Comparison of ENCODE assay signal across 20 cellular contexts in genomic region chr2:61950133-61950560, GRCh38. TPM values are rescaled to one million over a fixed set of nuclear protein-coding genes. Genes with fewer than 3 reads are reported as not detected.
DNase-seq lines count a peak whose midpoint lies in the region; ATAC-seq and TF ChIP-seq lines count a peak whose summit lies in the region.
"Had no signal": no experiment of that assay in that cellular context is flagged by ENCODE, and none has a peak within 500 bp of the region (broad histone marks: within the 10 kb centered on the region; RNA-seq: fewer than 3 reads in every experiment).

No MANE protein-coding gene starts in this region.

- no peak overlapping the region for H2AK5ac ChIP-seq in trophoblast cell (ENCODE audit: low read length)

- no peak overlapping the region for H4K12ac ChIP-seq in trophoblast cell (ENCODE audit: low read depth, low read length)

- no peak overlapping the region for H2BK12ac ChIP-seq in trophoblast cell (ENCODE audit: low read length)

- DNase-seq in COLO829 (ENCODE audit: low spot score), result peak; percentile 57
- peak; percentile 20 for DNase-seq in SK-MEL-5 (ENCODE audit: low read depth, low spot score)
- peak; percentile 70 for DNase-seq in fibroblast of villous mesenchyme (ENCODE audit: low read depth)
- no peak for DNase-seq in trophoblast cell
- DNase-seq in KBM-7, result no peak
- no peak for DNase-seq in NK-92 (lab: John Stamatoyannopoulos, UW; ENCODE audit: unreplicated experiment)
- DNase-seq in HuH-7.5 (ENCODE audit: low spot score), result no peak
- DNase-seq: activated T-cell treated with anti-CD3 and anti-CD28 coated beads, Interleukin-2, amount 50 U/mL, for 48 hours; CD4-positive, alpha-beta T cell; effector memory CD8-positive, alpha-beta T cell; islet precursor cell; NCI-H2081; NCI-H526; stimulated activated CD4-positive, alpha-beta T cell treated with anti-CD3 and anti-CD28 coated beads, Interleukin-15, amount 100 ng/mL, for 24 hours; T-helper 9 cell; upper lobe of left lung had no signal

- peaks cover 10 to 27% of the 10 kb centered on the region in 2 experiments for H3K4me1 ChIP-seq in trophoblast cell (ENCODE audit: control insufficient read depth in 1 of 2, insufficient read depth in 2 of 2, low read length in 2 of 2)

- H3K4me3 ChIP-seq in fibroblast of villous mesenchyme (ENCODE audit: low read depth, low read length) (no peak overlapping the region), trophoblast cell (ENCODE audit: low read depth, low read length) (no peak overlapping the region)
- H3K4me3 ChIP-seq: K562, upper lobe of left lung had no signal

- no peak overlapping the region for H2AFZ ChIP-seq in trophoblast cell (ENCODE audit: insufficient read depth, low read length, poor library complexity)

- H3K4ac ChIP-seq in trophoblast cell (ENCODE audit: low read depth, low read length), result no peak overlapping the region

- H3K27ac ChIP-seq in trophoblast cell (ENCODE audit: low read depth, low read length), result peak overlapping the region; percentile 66
- H3K27ac ChIP-seq: upper lobe of left lung had no signal

- H4K8ac ChIP-seq in trophoblast cell (ENCODE audit: low read depth, low read length), result no peak overlapping the region

- no peak overlapping the region for H2BK120ac ChIP-seq in trophoblast cell (ENCODE audit: insufficient read depth, low read length, poor library complexity)

- H3K9ac ChIP-seq in trophoblast cell (ENCODE audit: low read length), result no peak overlapping the region

- peaks cover 19% of the 10 kb centered on the region for H3K79me1 ChIP-seq in trophoblast cell (ENCODE audit: low read length)

- no peak for TF ChIP-seq CTCF in fibroblast of villous mesenchyme (IDR thresholded peaks at IDR 0.05; ENCODE audit: insufficient read depth, low read depth, low read length)

- no peak overlapping the region for H3K4me2 ChIP-seq in trophoblast cell (ENCODE audit: low read length)

- H3K36me3 ChIP-seq in trophoblast cell (ENCODE audit: control insufficient read depth in 1 of 2, insufficient read depth in 2 of 2, low read length in 2 of 2), result no peaks in the 10 kb centered on the region
- H3K36me3 ChIP-seq: upper lobe of left lung had no signal

- no peak overlapping the region for H4K91ac ChIP-seq in trophoblast cell (ENCODE audit: low read depth, low read length)

- H3K18ac ChIP-seq in trophoblast cell (ENCODE audit: low read length), result no peak overlapping the region

- in situ Hi-C loops in SK-MEL-5 (cut with HindIII; ENCODE audit: low pct_unique_long_range_greater_than_20kb, low sequenced_read_pairs), result no loop called here
- in situ Hi-C loops in KBM-7 (cut with MboI; ENCODE audit: low pct_unique_long_range_greater_than_20kb, low sequenced_read_pairs), result no loop called here

- no peak overlapping the region for H3K14ac ChIP-seq in trophoblast cell (ENCODE audit: low read length)

- no peak overlapping the region for H3K23ac ChIP-seq in trophoblast cell (ENCODE audit: low read length)

- ATAC-seq in GM21825 (IDR thresholded peaks at IDR 0.05; ENCODE audit: unreplicated experiment), result no peak
- ATAC-seq: activated CD4-positive, CD25-positive, alpha-beta regulatory T cell treated with anti-CD3 and anti-CD28 coated beads, Interleukin-2, amount 50 U/mL, for 24 hours; effector memory CD8-positive, alpha-beta T cell; K562; stimulated activated effector memory CD8-positive, alpha-beta T cell treated with anti-CD3 and anti-CD28 coated beads, Interleukin-12 subunit alpha, Interleukin-12 subunit beta, amount 100 ng/mL, for 72 hours had no signal

- no peaks in the 10 kb centered on the region for H3K27me3 ChIP-seq in trophoblast cell (ENCODE audit: insufficient read depth, low read length)
- H3K27me3 ChIP-seq: upper lobe of left lung had no signal

- H3K9me3 ChIP-seq in trophoblast cell (ENCODE audit: insufficient read depth, low read depth, low read length), result no peaks in the 10 kb centered on the region
- H3K9me3 ChIP-seq: upper lobe of left lung had no signal

- WGBS in trophoblast cell (ENCODE audit: extremely low coverage, insufficient coverage, insufficient read length), result no CpG with 5 or more reads among the region's 2 CpGs

- H3K79me2 ChIP-seq in trophoblast cell (ENCODE audit: control insufficient read depth, insufficient read depth, low read length, poor library complexity), result no peaks in the 10 kb centered on the region

- no peak overlapping the region for H2BK5ac ChIP-seq in trophoblast cell (ENCODE audit: low read depth, low read length, poor library complexity)

RNA-seq across cellular contexts. Expression of gene COMMD1, which starts 44.7 kb away (rescaled TPM):
- 51.2 and 54.1 TPM in 2 replicates for total RNA-seq in SK-MEL-5 (2014; rRNA removed; shearing (Covaris generic))
- 42.5 and 43.1 TPM in 2 replicates for polyA plus RNA-seq in SK-MEL-5 (2015; cell fraction: cytosol; rRNA removed)
- 8.7 and 12.4 TPM in 2 replicates for polyA plus RNA-seq in SK-MEL-5 (2015; cell fraction: nucleus; rRNA removed)
- total RNA-seq in fibroblast of villous mesenchyme, result 59.2 and 63.5 TPM in 2 replicates
- polyA plus RNA-seq in trophoblast cell (2013), result 39.3 and 39.7 TPM in 2 replicates

Comparison
In these comparisons a context has a peak if more than half of its experiments do, and no peak if none do; other contexts are left out.
1. DNase-seq: peak in COLO829 (single experiment), SK-MEL-5 (single experiment) and fibroblast of villous mesenchyme (single experiment); none in trophoblast cell (0 of 2), KBM-7 (single experiment), NK-92 (single experiment) and HuH-7.5 (single experiment).